ENCODE assay signal across 8 cellular contexts in genomic region chr15:76059320-76060097, GRCh38. TPM values are rescaled to one million over a fixed set of nuclear protein-coding genes. Genes with fewer than 3 reads are reported as not detected.
DNase-seq lines count a peak whose midpoint lies in the region; ATAC-seq and TF ChIP-seq lines count a peak whose summit lies in the region.

A gene with protein sequence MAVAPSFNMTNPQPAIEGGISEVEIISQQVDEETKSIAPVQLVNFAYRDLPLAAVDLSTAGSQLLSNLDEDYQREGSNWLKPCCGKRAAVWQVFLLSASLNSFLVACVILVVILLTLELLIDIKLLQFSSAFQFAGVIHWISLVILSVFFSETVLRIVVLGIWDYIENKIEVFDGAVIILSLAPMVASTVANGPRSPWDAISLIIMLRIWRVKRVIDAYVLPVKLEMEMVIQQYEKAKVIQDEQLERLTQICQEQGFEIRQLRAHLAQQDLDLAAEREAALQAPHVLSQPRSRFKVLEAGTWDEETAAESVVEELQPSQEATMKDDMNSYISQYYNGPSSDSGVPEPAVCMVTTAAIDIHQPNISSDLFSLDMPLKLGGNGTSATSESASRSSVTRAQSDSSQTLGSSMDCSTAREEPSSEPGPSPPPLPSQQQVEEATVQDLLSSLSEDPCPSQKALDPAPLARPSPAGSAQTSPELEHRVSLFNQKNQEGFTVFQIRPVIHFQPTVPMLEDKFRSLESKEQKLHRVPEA (plus strand): TSS chr15:76059985. CDS start chr15:76134264, 74,279 bp downstream.

- H3K36me3 ChIP-seq in HUES64 (ENCODE audit: insufficient read depth, low read length) (no peaks in the 10 kb centered on the region), lower lobe of right lung (no peaks in the 10 kb centered on the region)

- H3K9ac ChIP-seq in HUES64 (ENCODE audit: low read depth, low read length): peak within 1 kb of the TSS; percentile 53; the same call in 1 of the 2 replicates

- H3K27me3 ChIP-seq in HUES64 (ENCODE audit: insufficient read depth, low read length): peaks cover 46% of the 10 kb centered on the region
- peaks cover 31% of the 10 kb centered on the region for H3K27me3 ChIP-seq in lower lobe of right lung (ENCODE audit: low read depth)

- no peaks in the 10 kb centered on the region for H3K9me3 ChIP-seq in HUES64 (ENCODE audit: insufficient read depth, low read depth, low read length)
- H3K9me3 ChIP-seq in lower lobe of right lung: no peaks in the 10 kb centered on the region

- under 1% methylated on average over 103 of the region's 106 CpGs for WGBS in HUES64

- H3K4me3 ChIP-seq in HUES64 (ENCODE audit: low read length) (peak within 1 kb of the TSS; percentile 78), lower lobe of right lung (peak within 1 kb of the TSS; percentile 68)

- no peak within 1 kb of the TSS for H3K27ac Mint-ChIP-seq in T-helper 2 cell treated with Interferon-gamma antibody and Interleukin-4, amounts not matched to agents 5 μg/mL and 100 μg/mL, for 36 hours
- peak within 1 kb of the TSS in 1 of 2 donors; percentile 49 for H3K27ac Mint-ChIP-seq in stimulated activated naive CD8-positive, alpha-beta T cell treated with anti-CD3 and anti-CD28 coated beads, Interleukin-15, amount 100 ng/mL, for 72 hours

- no peaks in the 10 kb centered on the region for H3K9me3 Mint-ChIP-seq in T-helper 2 cell treated with Interferon-gamma antibody and Interleukin-4, amounts not matched to agents 5 μg/mL and 100 μg/mL, for 36 hours
- H3K9me3 Mint-ChIP-seq in stimulated activated naive CD8-positive, alpha-beta T cell treated with anti-CD3 and anti-CD28 coated beads, Interleukin-15, amount 100 ng/mL, for 72 hours: no peaks in the 10 kb centered on the region

- TF ChIP-seq CTCF in lower lobe of right lung (IDR thresholded peaks at IDR 0.05): no peak

- H3K27ac ChIP-seq in HUES64 (ENCODE audit: low read depth, low read length) (no peak within 1 kb of the TSS), lower lobe of right lung (no peak within 1 kb of the TSS)

- ATAC-seq in lower lobe of right lung: peak; percentile 70 to 80
- ATAC-seq in stimulated activated naive CD8-positive, alpha-beta T cell treated with anti-CD3 and anti-CD28 coated beads, Interleukin-15, amount 100 ng/mL, for 72 hours: peak; percentile 46

- intact Hi-C loops in lower lobe of right lung (cut with DNase I): no loop called here

- peaks cover 20% of the 10 kb centered on the region; the same call in 1 of the 2 replicates for H3K4me1 ChIP-seq in HUES64 (ENCODE audit: insufficient read depth, low read length)
- H3K4me1 ChIP-seq in lower lobe of right lung: peaks cover 30% of the 10 kb centered on the region

- H3K36me3 Mint-ChIP-seq in T-helper 2 cell treated with Interferon-gamma antibody and Interleukin-4, amounts not matched to agents 5 μg/mL and 100 μg/mL, for 36 hours (ENCODE audit: low read depth): no peaks in the 10 kb centered on the region

- peaks cover 66% of the 10 kb centered on the region for H3K27me3 Mint-ChIP-seq in T-helper 2 cell treated with Interferon-gamma antibody and Interleukin-4, amounts not matched to agents 5 μg/mL and 100 μg/mL, for 36 hours (ENCODE audit: low read depth)
- peaks cover 67% of the 10 kb centered on the region for H3K27me3 Mint-ChIP-seq in stimulated activated naive CD8-positive, alpha-beta T cell treated with anti-CD3 and anti-CD28 coated beads, Interleukin-15, amount 100 ng/mL, for 72 hours

- H3K4me3 Mint-ChIP-seq in T-helper 2 cell treated with Interferon-gamma antibody and Interleukin-4, amounts not matched to agents 5 μg/mL and 100 μg/mL, for 36 hours: peak within 1 kb of the TSS; percentile 70
- H3K4me3 Mint-ChIP-seq in stimulated activated naive CD8-positive, alpha-beta T cell treated with anti-CD3 and anti-CD28 coated beads, Interleukin-15, amount 100 ng/mL, for 72 hours: peak within 1 kb of the TSS; percentile 84 to 85

- peak; percentile 47 for DNase-seq in ELR (ENCODE audit: low read depth)
- DNase-seq in T-helper 2 cell treated with Interferon-gamma antibody and Interleukin-4, amounts not matched to agents 5 μg/mL and 100 μg/mL, for 36 hours (ENCODE audit: low spot score): peak; percentile 18
- DNase-seq in ecto neural progenitor cell (ENCODE audit: low spot score): peak; percentile 84
- peak; percentile 57 for DNase-seq in lower lobe of right lung
- peak; percentile 23 to 25 for DNase-seq in stimulated activated naive CD8-positive, alpha-beta T cell treated with anti-CD3 and anti-CD28 coated beads, Interleukin-15, amount 100 ng/mL, for 72 hours
- no peak for DNase-seq in KBM-7
- DNase-seq in inferior parietal cortex (ENCODE audit: extremely low spot score): no peak

- in situ Hi-C loops in KBM-7 (cut with MboI; ENCODE audit: low pct_unique_long_range_greater_than_20kb, low sequenced_read_pairs): no loop called here

- peaks cover 14% of the 10 kb centered on the region for H3K4me1 Mint-ChIP-seq in T-helper 2 cell treated with Interferon-gamma antibody and Interleukin-4, amounts not matched to agents 5 μg/mL and 100 μg/mL, for 36 hours (ENCODE audit: low read depth)
- peaks cover 50% of the 10 kb centered on the region for H3K4me1 Mint-ChIP-seq in stimulated activated naive CD8-positive, alpha-beta T cell treated with anti-CD3 and anti-CD28 coated beads, Interleukin-15, amount 100 ng/mL, for 72 hours

RNA-seq across cellular contexts. Expression of the gene that starts here (rescaled TPM):
- 1.8 TPM for polyA plus RNA-seq in HUES64 (2013, experiment 1 of 2)
- polyA plus RNA-seq in HUES64 (2013, experiment 2 of 2): 2.3 TPM
- 1.4 TPM for total RNA-seq in lower lobe of right lung

Comparison
In these comparisons a context has a peak if more than half of its experiments do, and no peak if none do; other contexts are left out.
1. DNase-seq: peak in ELR (single experiment), T-helper 2 cell treated with Interferon-gamma antibody and Interleukin-4, amounts not matched to agents 5 μg/mL and 100 μg/mL, for 36 hours (single experiment), ecto neural progenitor cell (single experiment), lower lobe of right lung (single experiment) and stimulated activated naive CD8-positive, alpha-beta T cell treated with anti-CD3 and anti-CD28 coated beads, Interleukin-15, amount 100 ng/mL, for 72 hours (2 of 2); none in KBM-7 (single experiment) and inferior parietal cortex (single experiment).